Comparison of ENCODE assay signal across 15 cellular contexts in the genomic region with DNA sequence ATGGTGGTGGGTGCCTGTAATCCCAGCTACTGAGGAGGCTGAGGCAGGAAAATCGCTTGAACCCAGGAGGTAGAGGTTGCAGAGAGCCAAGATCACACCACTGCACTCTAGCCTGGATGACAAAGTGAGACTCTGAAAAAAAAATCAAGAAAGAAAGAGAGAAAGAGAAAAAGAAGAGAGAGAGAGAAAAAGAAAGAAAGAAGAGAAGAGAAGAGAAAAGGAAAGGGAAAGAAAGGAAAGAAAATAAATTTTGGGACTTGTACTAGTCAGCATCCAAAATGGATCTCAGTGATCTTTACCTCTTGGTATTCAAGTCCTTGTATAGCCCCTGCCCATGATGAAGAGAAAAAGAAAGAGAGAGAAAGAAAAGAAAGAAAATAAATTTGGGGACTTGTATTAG.
"Had no signal": no experiment of that assay in that cellular context is flagged by ENCODE, and none has a peak within 500 bp of the region (broad histone marks: within the 10 kb centered on the region; RNA-seq: fewer than 3 reads in every experiment).

No MANE protein-coding gene starts in this region.

- H3K27me3 Mint-ChIP-seq: type B pancreatic cell had no signal

- H3K27me3 ChIP-seq: heart left ventricle, neutrophil, ovary, right atrium auricular region, sigmoid colon, stomach had no signal

- DNase-seq: dermis blood vessel endothelial cell; erythroblast; foreskin melanocyte; heart left ventricle; left colon; naive thymus-derived CD8-positive, alpha-beta T cell; ovary; sigmoid colon; stimulated activated CD4-positive, alpha-beta T cell treated with anti-CD3 and anti-CD28 coated beads, Interleukin-12 subunit alpha, Interleukin-12 subunit beta, amount 100 ng/mL, for 4 hours; stimulated activated naive CD4-positive, alpha-beta T cell; stomach had no signal

- H3K9me3 Mint-ChIP-seq: naive thymus-derived CD8-positive, alpha-beta T cell; type B pancreatic cell had no signal

- H3K9me3 ChIP-seq: heart left ventricle, neutrophil, ovary, right atrium auricular region, sigmoid colon, stomach had no signal

- H3K4me3 Mint-ChIP-seq: naive thymus-derived CD8-positive, alpha-beta T cell; type B pancreatic cell had no signal

- H3K36me3 ChIP-seq: heart left ventricle, neutrophil, ovary, right atrium auricular region, sigmoid colon, stomach had no signal

- H3K4me1 Mint-ChIP-seq: naive thymus-derived CD8-positive, alpha-beta T cell had no signal

- H3K4me3 ChIP-seq: heart left ventricle, ovary, right atrium auricular region, sigmoid colon, skin epidermis, stomach had no signal

- H3K36me3 Mint-ChIP-seq: naive thymus-derived CD8-positive, alpha-beta T cell; type B pancreatic cell had no signal

- H3K27ac Mint-ChIP-seq: naive thymus-derived CD8-positive, alpha-beta T cell; type B pancreatic cell had no signal

- H3K27ac ChIP-seq: heart left ventricle, neutrophil, ovary, right atrium auricular region, sigmoid colon, stomach had no signal
